18 cellular contexts compared by ENCODE assay signal in genomic region chr11:92376680-92377079, GRCh38.
DNase-seq lines count a peak whose midpoint lies in the region; ATAC-seq, FAIRE-seq and TF ChIP-seq lines count a peak whose summit lies in the region.
"Had no signal": no experiment of that assay in that cellular context is flagged by ENCODE, and none has a peak within 500 bp of the region (broad histone marks: within the 10 kb centered on the region; RNA-seq: fewer than 3 reads in every experiment).

No MANE protein-coding gene starts in this region.

- no peak for TF ChIP-seq POLR2A in K562 (conservative IDR thresholded peaks at IDR 0.05)

- H3K9ac ChIP-seq in SK-N-SH (no peak overlapping the region), K562 (ENCODE audit: insufficient read depth in 1 of 2, low read depth in 2 of 2, low read length in 2 of 2) (no peak overlapping the region), endodermal cell (ENCODE audit: extremely low read depth, low read length, poor library complexity, severe bottlenecking) (no peak overlapping the region), neural progenitor cell (no peak overlapping the region)
- H3K9ac ChIP-seq: BLaER1 had no signal

- no peaks in the 10 kb centered on the region for H3K36me3 Mint-ChIP-seq in endodermal cell (ENCODE audit: low read depth)
- peaks cover 3% of the 10 kb centered on the region for H3K36me3 Mint-ChIP-seq in neural progenitor cell
- H3K36me3 Mint-ChIP-seq in Calu3 (ENCODE audit: insufficient read depth, unreplicated experiment) = no peaks in the 10 kb centered on the region
- H3K36me3 Mint-ChIP-seq: CD14-positive monocyte; CD4-positive, alpha-beta memory T cell had no signal

- H3K9me3 ChIP-seq in SK-N-SH (no peaks in the 10 kb centered on the region), K562 (replicated peaks; ENCODE audit: control insufficient read depth, insufficient read depth, low read depth, low read length) (no peaks in the 10 kb centered on the region; the same call in 1 of the 2 replicates), endodermal cell (ENCODE audit: control insufficient read depth, low read length) (no peaks in the 10 kb centered on the region), neural progenitor cell (ENCODE audit: low read depth) (no peaks in the 10 kb centered on the region)
- H3K9me3 ChIP-seq: BLaER1 had no signal

- no peaks in the 10 kb centered on the region for H3K9me2 ChIP-seq in SK-N-SH

- CTCF ChIA-PET in SK-N-SH (lab: Yijun Ruan, JAX) = interaction anchor here (0.9 to 1.6 kb wide), 4 partner anchors 10 to 39 kb away, joined by 3 to 5 read pairs (median 3); no protein-coding TSS in a partner anchor
- CTCF ChIA-PET in K562 (lab: Yijun Ruan, JAX; ENCODE audit: low intra/inter-chr PET ratio) = no interaction called here
- CTCF ChIA-PET in Calu3 (lab: Charles Lee) = no interaction called here

- H3K4me1 Mint-ChIP-seq in endodermal cell = peaks cover 14% of the 10 kb centered on the region
- H3K4me1 Mint-ChIP-seq in neural progenitor cell = peaks cover 32% of the 10 kb centered on the region
- no peaks in the 10 kb centered on the region for H3K4me1 Mint-ChIP-seq in Calu3 (ENCODE audit: low read depth, unreplicated experiment)
- H3K4me1 Mint-ChIP-seq: CD14-positive monocyte; CD4-positive, alpha-beta memory T cell had no signal

- DNase-seq in SK-N-SH (no peak), K562 (ENCODE audit: extremely low read depth in 1 of 4, low spot score in 3 of 4) (no peak), endodermal cell (no peak), neural progenitor cell (ENCODE audit: low spot score) (no peak), GM03348 (ENCODE audit: low spot score) (no peak), SK-N-DZ (ENCODE audit: low spot score) (no peak), Calu3 (no peak)
- DNase-seq: CD4-positive, alpha-beta memory T cell; DMS79 treated with DMSO at 0.1 percent for 48 hours; GF-D8; GOT3; H9 had no signal

- in situ Hi-C loops in K562 (cut with MboI) = no loop called here

- H3K27me3 Mint-ChIP-seq in endodermal cell (ENCODE audit: insufficient read depth) (no peaks in the 10 kb centered on the region), neural progenitor cell (ENCODE audit: insufficient read depth, low read depth) (peaks cover 2% of the 10 kb centered on the region), Calu3 (ENCODE audit: unreplicated experiment) (no peaks in the 10 kb centered on the region)
- H3K27me3 Mint-ChIP-seq: CD4-positive, alpha-beta memory T cell had no signal

- BruUV-seq in K562 (replicated peaks; lab: Mats Ljungman, UMichigan) (no TSS peak), Calu3 (replicated peaks; lab: Mats Ljungman, UMichigan) (no TSS peak)

- no peak for FAIRE-seq in K562 (lab: Jason Lieb, UNC)
- FAIRE-seq: GM12878, HTR-8/SVneo had no signal

- POLR2A ChIA-PET in SK-N-SH (lab: Yijun Ruan, JAX) = no interaction called here
- POLR2A ChIA-PET in K562 (lab: Yijun Ruan, JAX) = no interaction called here

- H3K79me2 ChIP-seq in SK-N-SH (ENCODE audit: insufficient read depth) = peaks cover under 1% of the 10 kb centered on the region; the same call in 1 of the 2 replicates
- no peaks in the 10 kb centered on the region for H3K79me2 ChIP-seq in K562 (ENCODE audit: control insufficient read depth, insufficient read depth, low read length)
- no peaks in the 10 kb centered on the region for H3K79me2 ChIP-seq in neural progenitor cell (ENCODE audit: low read depth)

- no peaks in the 10 kb centered on the region for H3K9me3 Mint-ChIP-seq in endodermal cell
- H3K9me3 Mint-ChIP-seq in neural progenitor cell = no peaks in the 10 kb centered on the region
- peaks cover 2% of the 10 kb centered on the region for H3K9me3 Mint-ChIP-seq in Calu3 (ENCODE audit: low read depth, unreplicated experiment)
- H3K9me3 Mint-ChIP-seq: H9 had no signal

- peak overlapping the region; percentile 22; the same call in 1 of the 2 replicates for H3K4me2 ChIP-seq in SK-N-SH
- no peak overlapping the region for H3K4me2 ChIP-seq in K562 (ENCODE audit: insufficient read depth, low read length)
- no peak overlapping the region for H3K4me2 ChIP-seq in neural progenitor cell
- H3K4me2 ChIP-seq: BLaER1 had no signal

- no peak for TF ChIP-seq EP300 in SK-N-SH (IDR thresholded peaks at IDR 0.05; ENCODE audit: borderline replicate concordance in 1 of 2, low read depth in 1 of 2, low read length in 1 of 2)
- TF ChIP-seq EP300 in K562 (IDR thresholded peaks at IDR 0.05; ENCODE audit: low read length) = no peak

- no peak for ATAC-seq in SK-N-SH treated with all-trans-retinoic acid at 6 μM for 48 hours
- ATAC-seq in K562 = no peak
- ATAC-seq: GM12878 had no signal

- intact Hi-C loops in K562 (cut with micrococcal nuclease) = no loop called here
- intact Hi-C loops in Calu3 (cut with micrococcal nuclease; ENCODE audit: unreplicated experiment) = no loop called here

- H3K27ac ChIP-seq in SK-N-SH (ENCODE audit: low read depth in 2 of 2, low read length in 1 of 2) (peak overlapping the region in 1 of 2 experiments; percentile 46; a peak in 1 of 4 replicates), K562 (ENCODE audit: extremely low read depth, low read depth, low read length) (no peak overlapping the region), endodermal cell (ENCODE audit: low read depth, low read length) (peak overlapping the region; percentile 57), neural progenitor cell (no peak overlapping the region)
- H3K27ac ChIP-seq: 22Rv1, BLaER1 had no signal

- no peak for TF ChIP-seq CTCF in SK-N-SH (IDR thresholded peaks at IDR 0.05)
- no peak for TF ChIP-seq CTCF in K562 (IDR thresholded peaks at IDR 0.05 in 2 of 3, conservative IDR thresholded peaks at IDR 0.05 in 1 of 3; ENCODE audit: insufficient read depth in 2 of 3, low read depth in 1 of 3, low read length in 3 of 3)
- no peak for TF ChIP-seq CTCF in endodermal cell (conservative IDR thresholded peaks at IDR 0.05)
- TF ChIP-seq CTCF in neural progenitor cell (IDR thresholded peaks at IDR 0.05) = no peak
- no peak for TF ChIP-seq CTCF in Calu3 (IDR thresholded peaks at IDR 0.05; ENCODE audit: unreplicated experiment)

- no peaks in the 10 kb centered on the region for H3K9me1 ChIP-seq in K562 (ENCODE audit: control insufficient read depth, insufficient read depth, low read length)

- H3K27me3 ChIP-seq in SK-N-SH (ENCODE audit: insufficient read depth) = no peaks in the 10 kb centered on the region
- no peaks in the 10 kb centered on the region for H3K27me3 ChIP-seq in K562 (ENCODE audit: control insufficient read depth in 2 of 2, insufficient read depth in 2 of 2, low read length in 2 of 2)
- no peaks in the 10 kb centered on the region for H3K27me3 ChIP-seq in endodermal cell (ENCODE audit: control insufficient read depth, insufficient read depth, low read length, poor library complexity, severe bottlenecking)
- no peaks in the 10 kb centered on the region for H3K27me3 ChIP-seq in neural progenitor cell
- H3K27me3 ChIP-seq: BLaER1 had no signal

- H3F3A ChIP-seq in SK-N-SH (replicated peaks; ENCODE audit: insufficient read depth) (peaks cover 5% of the 10 kb centered on the region), neural progenitor cell (ENCODE audit: low read depth) (no peaks in the 10 kb centered on the region)

- H2AFZ ChIP-seq in SK-N-SH (ENCODE audit: low read depth) (no peak overlapping the region), K562 (ENCODE audit: low read depth, low read length) (no peak overlapping the region), neural progenitor cell (replicated peaks) (no peak overlapping the region)

- WGBS in SK-N-SH (ENCODE audit: low lambda C conversion rate) = 81% methylated on average over 1 of the region's 1 CpG
- WGBS in K562 (ENCODE audit: insufficient coverage, low coverage, missing lambda C conversion rate) = 0% methylated on average over 1 of the region's 1 CpG
- no CpG with 5 or more reads among the region's 1 CpG for WGBS in endodermal cell (ENCODE audit: insufficient coverage in 1 of 2, insufficient read length in 1 of 2), 2 experiments

- no peak for TF ChIP-seq RAD21 in SK-N-SH (IDR thresholded peaks at IDR 0.05; ENCODE audit: low read length)
- TF ChIP-seq RAD21 in K562 (CRISPR knock-in tag; conservative IDR thresholded peaks at IDR 0.05 in 1 of 2, IDR thresholded peaks at IDR 0.05 in 1 of 2) = no peak

- H3K36me3 ChIP-seq in SK-N-SH (replicated peaks in 1 of 2; ENCODE audit: control insufficient read depth in 1 of 2, insufficient read depth in 2 of 2, low read length in 1 of 2) = no peaks in the 10 kb centered on the region
- no peaks in the 10 kb centered on the region for H3K36me3 ChIP-seq in K562 (ENCODE audit: control insufficient read depth, insufficient read depth, low read length)
- H3K36me3 ChIP-seq in endodermal cell (ENCODE audit: control insufficient read depth, insufficient read depth, low read length) = no peaks in the 10 kb centered on the region
- no peaks in the 10 kb centered on the region for H3K36me3 ChIP-seq in neural progenitor cell
- H3K36me3 ChIP-seq: BLaER1 had no signal

- H4K20me1 ChIP-seq in SK-N-SH (ENCODE audit: insufficient read depth) (no peaks in the 10 kb centered on the region), K562 (replicated peaks; ENCODE audit: control insufficient read depth, insufficient read depth, low read length) (no peaks in the 10 kb centered on the region), neural progenitor cell (ENCODE audit: low read depth) (no peaks in the 10 kb centered on the region)
- H4K20me1 ChIP-seq: BLaER1 had no signal

- H3K27ac Mint-ChIP-seq in endodermal cell (no peak overlapping the region), neural progenitor cell (no peak overlapping the region), Calu3 (ENCODE audit: unreplicated experiment) (no peak overlapping the region)
- H3K27ac Mint-ChIP-seq: CD14-positive monocyte; CD4-positive, alpha-beta memory T cell had no signal

- H3K4me3 Mint-ChIP-seq in endodermal cell (no peak overlapping the region), neural progenitor cell (peak overlapping the region; percentile 17), Calu3 (ENCODE audit: low read depth, unreplicated experiment) (no peak overlapping the region)
- H3K4me3 Mint-ChIP-seq: CD14-positive monocyte; CD4-positive, alpha-beta memory T cell; H9 had no signal

- H3K4me3 ChIP-seq in SK-N-SH (ENCODE audit: low read depth in 2 of 2, low read length in 1 of 2) (no peak overlapping the region), K562 (no peak overlapping the region), endodermal cell (ENCODE audit: low read length) (peak overlapping the region; percentile 12), neural progenitor cell (no peak overlapping the region)
- H3K4me3 ChIP-seq: BLaER1, GM12878 had no signal

- H3K4me1 ChIP-seq in SK-N-SH (ENCODE audit: control insufficient read depth in 1 of 2, insufficient read depth in 2 of 2, low read depth in 1 of 2, low read length in 1 of 2) (peaks cover 0 to 16% of the 10 kb centered on the region in 2 experiments; a peak in 3 of 4 replicates), K562 (replicated peaks in 1 of 2; ENCODE audit: control insufficient read depth in 2 of 2, insufficient read depth in 2 of 2, low read length in 2 of 2) (no peaks in the 10 kb centered on the region), endodermal cell (ENCODE audit: control insufficient read depth, insufficient read depth, low read length) (peaks cover 10% of the 10 kb centered on the region), neural progenitor cell (peaks cover 14% of the 10 kb centered on the region)
- H3K4me1 ChIP-seq: BLaER1 had no signal

TF ChIP-seq in SK-N-SH treated with all-trans-retinoic acid at 6 μM for 48 hours, 23 proteins besides CTCF, POLR2A, EP300 and RAD21 (continues in another document):
- no peak for TF ChIP-seq BACH2 (CRISPR knock-in tag; IDR thresholded peaks at IDR 0.05; ENCODE audit: borderline replicate concordance)
